1 cellular context compared by ENCODE assay signal in the genomic region with DNA sequence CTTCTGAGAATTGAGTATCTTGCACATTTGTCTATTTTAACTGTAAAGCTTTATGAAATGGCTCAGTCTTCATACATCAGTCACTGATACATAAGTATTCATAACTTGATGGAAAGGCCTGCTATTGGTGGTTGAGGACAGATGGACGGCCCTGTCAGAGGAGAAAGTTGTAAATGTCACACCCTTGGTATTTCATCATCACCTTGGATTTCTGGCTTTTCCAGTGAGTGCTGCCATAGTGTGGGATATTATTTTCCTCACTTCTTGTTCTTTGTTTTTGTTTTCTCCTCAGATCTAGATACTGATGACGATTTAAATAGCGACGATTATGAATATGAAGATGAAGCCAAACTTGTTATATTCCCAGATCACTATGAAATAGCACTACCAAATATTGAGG.
TF ChIP-seq lines count a peak whose summit lies in the region.

No MANE protein-coding gene starts in this region.

TF ChIP-seq in H1, 55 proteins besides CTCF, POLR2A, EP300 and RAD21:
- TF ChIP-seq CEBPB (IDR thresholded peaks at IDR 0.05; ENCODE audit: low read depth, low read length): peak; percentile 30; the same call in 1 of the 2 replicates
- no peak for TF ChIP-seq NANOG (IDR thresholded peaks at IDR 0.05; ENCODE audit: insufficient read depth, low read depth, low read length, poor library complexity, severe bottlenecking)
